In the genomic region with DNA sequence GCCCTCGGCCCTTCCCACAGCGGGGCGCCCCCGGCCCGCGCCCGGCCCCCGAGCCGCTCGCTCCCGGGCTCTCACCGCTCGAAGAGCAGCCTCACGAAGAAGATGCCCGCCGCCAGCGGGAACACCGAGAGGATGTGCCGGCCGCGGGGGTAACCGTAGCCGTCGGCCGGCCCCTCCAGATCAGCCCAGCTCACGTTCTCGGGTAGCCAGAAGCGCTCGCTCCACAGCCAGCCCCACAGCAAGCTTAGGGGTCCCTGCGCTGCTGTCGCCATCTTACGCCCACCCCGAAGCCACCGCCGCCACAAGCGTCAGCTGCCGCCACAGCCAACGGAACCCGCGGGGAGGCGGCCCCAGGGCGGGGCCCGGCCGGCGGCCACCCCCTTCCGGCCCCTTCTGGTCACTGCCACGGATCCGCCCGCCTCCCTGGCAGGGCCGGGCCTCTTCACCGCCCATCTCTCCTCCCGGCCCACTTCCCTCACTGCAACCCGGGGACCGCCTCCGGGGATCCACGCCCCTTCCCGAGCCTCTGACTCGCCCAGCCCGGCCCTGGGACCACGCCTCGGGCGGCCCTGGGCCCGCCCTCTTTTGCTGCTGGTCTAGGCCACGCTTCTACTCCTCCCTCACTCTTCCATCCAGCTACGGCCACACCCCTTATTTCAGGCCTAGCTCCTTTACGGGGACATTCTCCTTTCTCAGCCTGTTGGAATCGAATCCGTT, we compare ENCODE assay signal across 8 cellular contexts. TPM values are rescaled to one million over a fixed set of nuclear protein-coding genes. Genes with fewer than 3 reads are reported as not detected.
DNase-seq lines count a peak whose midpoint lies in the region; ATAC-seq lines count a peak whose summit lies in the region.

A gene with protein sequence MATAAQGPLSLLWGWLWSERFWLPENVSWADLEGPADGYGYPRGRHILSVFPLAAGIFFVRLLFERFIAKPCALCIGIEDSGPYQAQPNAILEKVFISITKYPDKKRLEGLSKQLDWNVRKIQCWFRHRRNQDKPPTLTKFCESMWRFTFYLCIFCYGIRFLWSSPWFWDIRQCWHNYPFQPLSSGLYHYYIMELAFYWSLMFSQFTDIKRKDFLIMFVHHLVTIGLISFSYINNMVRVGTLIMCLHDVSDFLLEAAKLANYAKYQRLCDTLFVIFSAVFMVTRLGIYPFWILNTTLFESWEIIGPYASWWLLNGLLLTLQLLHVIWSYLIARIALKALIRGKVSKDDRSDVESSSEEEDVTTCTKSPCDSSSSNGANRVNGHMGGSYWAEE (minus strand): TSS at position 344 of the 717 bp plus-strand sequence. CDS start 72 bp downstream, at position 272.

- peaks cover 27% of the 10 kb centered on the region for H3K4me1 Mint-ChIP-seq in activated CD8-positive, alpha-beta memory T cell treated with anti-CD3 and anti-CD28 coated beads, Interleukin-2, amount 10 ng/mL, durations not matched to agents 7 days and 5 days

- DNase-seq in COR-L47 (lab: John Stamatoyannopoulos, UW), result peak; percentile 97
- DNase-seq in HUDEP-2 (lab: John Stamatoyannopoulos, UW; ENCODE audit: unreplicated experiment in 76 of 76), result peak in 75 of 76 experiments; percentile 62 to 99 (median 98)
- peak; percentile 98 for DNase-seq in NT2/D1 (ENCODE audit: low read depth, low spot score)
- DNase-seq in activated CD8-positive, alpha-beta memory T cell treated with anti-CD3 and anti-CD28 coated beads, Interleukin-2, amount 10 ng/mL, durations not matched to agents 7 days and 5 days, result peak; percentile 99
- peak; percentile 100 for DNase-seq in mesendoderm
- DNase-seq in stimulated activated CD8-positive, alpha-beta memory T cell treated with anti-CD3 and anti-CD28 coated beads, Interleukin-15, amount 100 ng/mL, for 1 hour (ENCODE audit: low read depth), result peak; percentile 88

- peak within 1 kb of the TSS; percentile 64 for H2AK5ac ChIP-seq in mesendoderm (ENCODE audit: low read length)

- peak within 1 kb of the TSS; percentile 87 for H3K4me3 Mint-ChIP-seq in activated CD8-positive, alpha-beta memory T cell treated with anti-CD3 and anti-CD28 coated beads, Interleukin-2, amount 10 ng/mL, durations not matched to agents 7 days and 5 days

- WGBS in mesendoderm (ENCODE audit: extremely low coverage, insufficient coverage, low lambda C conversion rate), result no CpG with 5 or more reads among the region's 68 CpGs

- peaks cover 3% of the 10 kb centered on the region for H3K79me1 ChIP-seq in mesendoderm (ENCODE audit: low read length)

- peak within 1 kb of the TSS; percentile 58 for H3K4ac ChIP-seq in mesendoderm (ENCODE audit: low read depth, low read length)

- no peak within 1 kb of the TSS for H2BK120ac ChIP-seq in mesendoderm (ENCODE audit: low read depth, low read length)

- peak within 1 kb of the TSS; percentile 45 for H3K23ac ChIP-seq in mesendoderm (ENCODE audit: low read length)

- peak within 1 kb of the TSS; percentile 84 for H2BK5ac ChIP-seq in mesendoderm (ENCODE audit: low read length)

- peak within 1 kb of the TSS; percentile 86 for H3K4me2 ChIP-seq in mesendoderm (ENCODE audit: low read length)

- CTCF ChIA-PET in activated CD8-positive, alpha-beta memory T cell treated with anti-CD3 and anti-CD28 coated beads, Interleukin-2, amount 10 ng/mL, durations not matched to agents 7 days and 5 days (lab: Charles Lee), result interaction anchor here (0.8 to 3.1 kb wide), 15 partner anchors 7 to 185 kb away, joined by 3 to 52 read pairs (median 4); a partner anchor contains a TSS

- no peak within 1 kb of the TSS for H2BK15ac ChIP-seq in mesendoderm (replicated peaks; ENCODE audit: low read depth)

- H3K9ac ChIP-seq in NT2/D1 (ENCODE audit: insufficient read length, low read depth), result peak within 1 kb of the TSS; percentile 98
- H3K9ac ChIP-seq in endocrine pancreas (ENCODE audit: control insufficient read depth, insufficient read depth, low read length), result peak within 1 kb of the TSS; percentile 90
- H3K9ac ChIP-seq in mesendoderm (ENCODE audit: low read length), result peak within 1 kb of the TSS; percentile 99

- H3K9me3 Mint-ChIP-seq in activated CD8-positive, alpha-beta memory T cell treated with anti-CD3 and anti-CD28 coated beads, Interleukin-2, amount 10 ng/mL, durations not matched to agents 7 days and 5 days (ENCODE audit: low read depth), result no peaks in the 10 kb centered on the region

- no peaks in the 10 kb centered on the region for H3K27me3 Mint-ChIP-seq in activated CD8-positive, alpha-beta memory T cell treated with anti-CD3 and anti-CD28 coated beads, Interleukin-2, amount 10 ng/mL, durations not matched to agents 7 days and 5 days

- ATAC-seq in GM21381 (IDR thresholded peaks at IDR 0.05; ENCODE audit: unreplicated experiment), result peak; percentile 98
- peak; percentile 99 for ATAC-seq in activated CD8-positive, alpha-beta memory T cell treated with anti-CD3 and anti-CD28 coated beads, Interleukin-2, amount 10 ng/mL, durations not matched to agents 7 days and 5 days

- H3K9me3 ChIP-seq in NT2/D1 (ENCODE audit: insufficient read depth, low read length), result peaks cover 16% of the 10 kb centered on the region; the same call in 1 of the 2 replicates
- H3K9me3 ChIP-seq in endocrine pancreas (ENCODE audit: control insufficient read depth, low read length), result no peaks in the 10 kb centered on the region

- H4K5ac ChIP-seq in mesendoderm (ENCODE audit: low read length), result no peak within 1 kb of the TSS

- H3K79me2 ChIP-seq in mesendoderm (ENCODE audit: control insufficient read depth, insufficient read depth, low read length), result peaks cover 28% of the 10 kb centered on the region

- H3K27ac Mint-ChIP-seq in activated CD8-positive, alpha-beta memory T cell treated with anti-CD3 and anti-CD28 coated beads, Interleukin-2, amount 10 ng/mL, durations not matched to agents 7 days and 5 days, result peak within 1 kb of the TSS; percentile 97

- H3K27me3 ChIP-seq in NT2/D1 (ENCODE audit: insufficient read depth, insufficient read length), result no peaks in the 10 kb centered on the region
- no peaks in the 10 kb centered on the region for H3K27me3 ChIP-seq in endocrine pancreas (ENCODE audit: control insufficient read depth, insufficient read depth, low read length)
- no peaks in the 10 kb centered on the region for H3K27me3 ChIP-seq in mesendoderm (ENCODE audit: insufficient read depth, low read length, poor library complexity)

- peak within 1 kb of the TSS; percentile 35 for H3K18ac ChIP-seq in mesendoderm (ENCODE audit: low read length)

- H3K4me3 ChIP-seq in NT2/D1 (ENCODE audit: insufficient read length, low read depth), result peak within 1 kb of the TSS; percentile 94
- peak within 1 kb of the TSS; percentile 67 for H3K4me3 ChIP-seq in endocrine pancreas (ENCODE audit: control insufficient read depth, insufficient read depth, low read length)
- peak within 1 kb of the TSS; percentile 97 for H3K4me3 ChIP-seq in mesendoderm (ENCODE audit: low read length)

- H3K36me3 ChIP-seq in NT2/D1 (ENCODE audit: insufficient read depth, insufficient read length, low read length) (peaks cover 10% of the 10 kb centered on the region), endocrine pancreas (ENCODE audit: control insufficient read depth, insufficient read depth, low read length) (no peaks in the 10 kb centered on the region), mesendoderm (ENCODE audit: control insufficient read depth, insufficient read depth, low read length) (no peaks in the 10 kb centered on the region)

- peak within 1 kb of the TSS; percentile 95 for H3K56ac ChIP-seq in mesendoderm (ENCODE audit: low read length)

- no peak within 1 kb of the TSS for H4K8ac ChIP-seq in mesendoderm (ENCODE audit: low read depth, low read length)

- H3K27ac ChIP-seq in mesendoderm (ENCODE audit: low read depth, low read length), result peak within 1 kb of the TSS; percentile 76

- H3K36me3 Mint-ChIP-seq in activated CD8-positive, alpha-beta memory T cell treated with anti-CD3 and anti-CD28 coated beads, Interleukin-2, amount 10 ng/mL, durations not matched to agents 7 days and 5 days, result peaks cover 13% of the 10 kb centered on the region

- H3K4me1 ChIP-seq in NT2/D1 (ENCODE audit: insufficient read depth, insufficient read length) (no peaks in the 10 kb centered on the region), endocrine pancreas (ENCODE audit: control insufficient read depth, insufficient read depth, low read length) (no peaks in the 10 kb centered on the region), mesendoderm (ENCODE audit: control insufficient read depth, low read depth, low read length) (no peaks in the 10 kb centered on the region)

RNA-seq across cellular contexts. Expression of the gene that starts here (rescaled TPM):
- total RNA-seq in activated CD8-positive, alpha-beta memory T cell treated with anti-CD3 and anti-CD28 coated beads, Interleukin-2, amount 10 ng/mL, durations not matched to agents 7 days and 5 days, result 10 to 100 TPM; 55.0 to 56.3 TPM
- 37.5 TPM for polyA plus RNA-seq in mesendoderm (2013, experiment 1 of 2)
- 35.9 TPM for polyA plus RNA-seq in mesendoderm (2013, experiment 2 of 2)

Comparison
In these comparisons a context has a peak if more than half of its experiments do, and no peak if none do; other contexts are left out.
1. Peak in every context shown above with its lines: DNase-seq, ATAC-seq, H3K4me3 ChIP-seq and H3K27ac ChIP-seq.